In the genomic region with DNA sequence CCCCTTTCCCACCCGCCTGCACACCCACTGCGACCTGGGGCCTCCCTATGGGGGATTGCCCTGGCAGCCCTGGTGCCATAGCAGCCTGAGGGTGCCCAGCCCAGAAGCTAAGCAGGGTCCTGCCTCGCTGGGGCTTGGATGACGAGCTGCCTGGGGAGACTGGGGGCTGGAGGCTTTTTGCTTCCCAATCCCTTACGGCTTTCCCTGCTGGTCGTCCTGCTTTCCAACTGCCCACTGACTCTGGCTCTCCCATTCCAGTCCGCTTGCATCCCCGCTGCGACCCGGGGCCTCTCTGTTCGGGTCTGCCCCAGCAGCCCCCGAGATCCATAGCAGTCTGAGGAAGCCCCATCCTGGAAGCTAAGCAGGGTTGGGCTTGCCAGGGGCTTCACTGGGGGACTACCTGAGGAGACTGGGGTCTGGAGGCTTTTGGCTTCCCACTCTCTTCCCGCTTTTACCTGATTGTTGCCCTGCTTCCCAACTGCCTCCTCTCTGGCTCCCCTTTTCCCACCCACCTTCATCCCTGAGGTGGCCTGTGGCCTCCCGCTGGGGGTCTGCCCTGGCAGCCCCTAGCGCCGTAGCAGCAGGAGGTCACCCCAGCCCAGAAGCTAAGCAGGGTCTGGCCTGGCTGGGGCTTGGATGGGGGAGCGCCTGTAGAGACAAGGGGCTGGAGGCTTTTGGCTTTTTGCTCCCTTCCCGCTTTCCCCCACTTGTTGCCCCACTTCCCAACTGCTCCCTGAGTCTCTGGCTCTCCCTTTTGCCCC, we compare ENCODE assay signal across 22 cellular contexts.
"Had no signal": no experiment of that assay in that cellular context is flagged by ENCODE, and none has a peak within 500 bp of the region (broad histone marks: within the 10 kb centered on the region; RNA-seq: fewer than 3 reads in every experiment).

No MANE protein-coding gene starts in this region.

- DNase-seq: effector memory CD4-positive, alpha-beta T cell; foreskin keratinocyte; kidney glomerular epithelial cell; natural killer cell; nucleus accumbens; psoas muscle; retina; spleen; stimulated activated CD4-positive, alpha-beta T cell treated with anti-CD3 and anti-CD28 coated beads, Interleukin-15, amount 100 ng/mL, for 24 hours; stimulated activated CD4-positive, alpha-beta T cell treated with anti-CD3 and anti-CD28 coated beads, Interleukin-1b, Interleukin-23, amount 100 ng/mL, for 48 hours; stimulated activated CD4-positive, alpha-beta T cell treated with anti-CD3 and anti-CD28 coated beads, Interleukin-4, amount 100 ng/mL, for 4 hours; stimulated activated naive B cell treated with anti-CD40 and anti-IgM and Interleukin-4, amounts not matched to agents 10 μg/mL and 1 μg/mL and 100 μg/mL, for 72 hours; stimulated activated naive CD8-positive, alpha-beta T cell treated with anti-CD3 and anti-CD28 coated beads, Interleukin-15, amount 100 ng/mL, for 72 hours; testis; upper lobe of right lung had no signal

- H3K27me3 Mint-ChIP-seq: central memory CD8-positive, alpha-beta T cell; stimulated activated naive B cell treated with anti-CD40 and anti-IgM and Interleukin-4, amounts not matched to agents 10 μg/mL and 1 μg/mL and 100 μg/mL, for 72 hours; stimulated activated naive CD8-positive, alpha-beta T cell treated with anti-CD3 and anti-CD28 coated beads, Interleukin-15, amount 100 ng/mL, for 72 hours had no signal

- H3K79me2 ChIP-seq: hepatocyte had no signal

- H3K4me1 ChIP-seq: foreskin keratinocyte, psoas muscle, spleen, testis, tibial nerve, upper lobe of right lung had no signal

- H3K36me3 ChIP-seq: spleen, tibial nerve, upper lobe of right lung had no signal

- H3K27ac Mint-ChIP-seq: mesothelial cell of epicardium; natural killer cell; stimulated activated naive CD8-positive, alpha-beta T cell treated with anti-CD3 and anti-CD28 coated beads, Interleukin-15, amount 100 ng/mL, for 72 hours had no signal

- H3K9me3 ChIP-seq: psoas muscle, testis, upper lobe of right lung had no signal

- H3K4me3 ChIP-seq: hepatocyte, psoas muscle, spleen, testis, tibial nerve, upper lobe of right lung had no signal

- H3K4me1 Mint-ChIP-seq: central memory CD8-positive, alpha-beta T cell; mesothelial cell of epicardium; natural killer cell; neural crest cell; stimulated activated naive B cell treated with anti-CD40 and anti-IgM and Interleukin-4, amounts not matched to agents 10 μg/mL and 1 μg/mL and 100 μg/mL, for 72 hours; stimulated activated naive CD8-positive, alpha-beta T cell treated with anti-CD3 and anti-CD28 coated beads, Interleukin-15, amount 100 ng/mL, for 72 hours had no signal

- ATAC-seq: foreskin keratinocyte; natural killer cell; psoas muscle; sciatic nerve; stimulated activated naive B cell treated with anti-CD40 and anti-IgM and Interleukin-4, amounts not matched to agents 10 μg/mL and 1 μg/mL and 100 μg/mL, for 72 hours; stimulated activated naive CD8-positive, alpha-beta T cell treated with anti-CD3 and anti-CD28 coated beads, Interleukin-15, amount 100 ng/mL, for 72 hours; upper lobe of right lung had no signal

- H3K27me3 ChIP-seq: foreskin keratinocyte, hepatocyte, spleen, testis, tibial nerve, upper lobe of right lung had no signal

- H3K4me3 Mint-ChIP-seq: central memory CD8-positive, alpha-beta T cell; mesothelial cell of epicardium; natural killer cell; neural crest cell; stimulated activated naive B cell treated with anti-CD40 and anti-IgM and Interleukin-4, amounts not matched to agents 10 μg/mL and 1 μg/mL and 100 μg/mL, for 72 hours; stimulated activated naive CD8-positive, alpha-beta T cell treated with anti-CD3 and anti-CD28 coated beads, Interleukin-15, amount 100 ng/mL, for 72 hours had no signal

- H3K36me3 Mint-ChIP-seq: mesothelial cell of epicardium had no signal

- H3K4me2 ChIP-seq: hepatocyte had no signal

- H2AFZ ChIP-seq: hepatocyte had no signal

- H3K27ac ChIP-seq: epithelial cell of prostate, foreskin keratinocyte, hepatocyte, psoas muscle, spleen, testis, tibial nerve, upper lobe of right lung had no signal
